Comparison of ENCODE assay signal across 12 cellular contexts in genomic region chr7:31648288-31648687, GRCh38. TPM values are rescaled to one million over a fixed set of nuclear protein-coding genes. Genes with fewer than 3 reads are reported as not detected.
DNase-seq lines count a peak whose midpoint lies in the region; ATAC-seq and TF ChIP-seq lines count a peak whose summit lies in the region.
"Had no signal": no experiment of that assay in that cellular context is flagged by ENCODE, and none has a peak within 500 bp of the region (broad histone marks: within the 10 kb centered on the region; RNA-seq: fewer than 3 reads in every experiment).

No MANE protein-coding gene starts in this region.

- DNase-seq in SK-N-SH (no peak), NCI-H2171 treated with DMSO at 0.1 percent for 48 hours (lab: John Stamatoyannopoulos, UW) (peak; percentile 56), epithelial cell of proximal tubule (ENCODE audit: low read depth) (no peak), smooth muscle cell (lab: John Stamatoyannopoulos, UW; ENCODE audit: unreplicated experiment) (no peak), COLO668 (lab: John Stamatoyannopoulos, UW; ENCODE audit: unreplicated experiment) (no peak)
- DNase-seq: activated CD4-positive, alpha-beta memory T cell treated with anti-CD3 and anti-CD28 coated beads, Interleukin-2, amount 10 ng/mL, durations not matched to agents 7 days and 5 days had no signal

- no peaks in the 10 kb centered on the region for H3K9me2 ChIP-seq in SK-N-SH

- H3K79me2 ChIP-seq in SK-N-SH (ENCODE audit: insufficient read depth) (no peaks in the 10 kb centered on the region), smooth muscle cell (ENCODE audit: low read depth) (no peaks in the 10 kb centered on the region)

- H3K27ac ChIP-seq in SK-N-SH (ENCODE audit: low read depth in 2 of 2, low read length in 1 of 2) (no peak overlapping the region), smooth muscle cell (ENCODE audit: low read depth) (no peak overlapping the region)
- H3K27ac ChIP-seq: BLaER1 treated with 17β-estradiol and CSF1 and Interleukin-3, amounts not matched to agents 10 nM and 100 nM had no signal

- H2AFZ ChIP-seq in SK-N-SH (ENCODE audit: low read depth) (no peak overlapping the region), smooth muscle cell (ENCODE audit: low read depth) (no peak overlapping the region)

- H3K4me3 ChIP-seq in SK-N-SH (ENCODE audit: low read depth in 2 of 2, low read length in 1 of 2) (no peak overlapping the region), epithelial cell of proximal tubule (ENCODE audit: low read depth, low read length) (no peak overlapping the region), smooth muscle cell (no peak overlapping the region)
- H3K4me3 ChIP-seq: BLaER1 treated with 17β-estradiol and CSF1 and Interleukin-3, amounts not matched to agents 10 nM and 100 nM had no signal

- H3F3A ChIP-seq in SK-N-SH (replicated peaks; ENCODE audit: insufficient read depth) = no peaks in the 10 kb centered on the region
- H3F3A ChIP-seq in smooth muscle cell (ENCODE audit: low read depth) = no peaks in the 10 kb centered on the region

- ATAC-seq in SK-N-SH treated with all-trans-retinoic acid at 6 μM for 48 hours (no peak), GM19452 (IDR thresholded peaks at IDR 0.05; ENCODE audit: unreplicated experiment) (no peak)
- no peak for ATAC-seq in activated CD4-positive, CD25-positive, alpha-beta regulatory T cell treated with anti-CD3 and anti-CD28 coated beads, Interleukin-2, amount 50 U/mL, for 24 hours
- ATAC-seq: stimulated activated effector memory CD8-positive, alpha-beta T cell treated with anti-CD3 and anti-CD28 coated beads, Interleukin-12 subunit alpha, Interleukin-12 subunit beta, amount 100 ng/mL, for 72 hours had no signal

- H3K4me1 ChIP-seq in SK-N-SH (ENCODE audit: control insufficient read depth in 1 of 2, insufficient read depth in 2 of 2, low read depth in 1 of 2, low read length in 1 of 2) (no peaks in the 10 kb centered on the region), smooth muscle cell (ENCODE audit: low read depth) (no peaks in the 10 kb centered on the region)

- POLR2A ChIA-PET in SK-N-SH (lab: Yijun Ruan, JAX) = no interaction called here

- H3K4me2 ChIP-seq in SK-N-SH (no peak overlapping the region), smooth muscle cell (no peak overlapping the region)
- H3K4me2 ChIP-seq: BLaER1 treated with 17β-estradiol and CSF1 and Interleukin-3, amounts not matched to agents 10 nM and 100 nM had no signal

- no peak for TF ChIP-seq RAD21 in SK-N-SH (IDR thresholded peaks at IDR 0.05; ENCODE audit: low read length)

- TF ChIP-seq EP300 in SK-N-SH (IDR thresholded peaks at IDR 0.05; ENCODE audit: borderline replicate concordance in 1 of 2, low read depth in 1 of 2, low read length in 1 of 2) = no peak

- peak; percentile 42 for TF ChIP-seq CTCF in SK-N-SH (IDR thresholded peaks at IDR 0.05)
- peak; percentile 42 for TF ChIP-seq CTCF in epithelial cell of proximal tubule (conservative IDR thresholded peaks at IDR 0.05; ENCODE audit: low read depth, low read length)
- TF ChIP-seq CTCF in smooth muscle cell (IDR thresholded peaks at IDR 0.05; ENCODE audit: borderline replicate concordance, insufficient read depth, poor library complexity, severe bottlenecking) = peak; percentile 28

- H3K36me3 ChIP-seq in SK-N-SH (replicated peaks in 1 of 2; ENCODE audit: control insufficient read depth in 1 of 2, insufficient read depth in 2 of 2, low read length in 1 of 2) (no peaks in the 10 kb centered on the region), smooth muscle cell (ENCODE audit: low read depth) (no peaks in the 10 kb centered on the region)
- H3K36me3 ChIP-seq: BLaER1 treated with 17β-estradiol and CSF1 and Interleukin-3, amounts not matched to agents 10 nM and 100 nM had no signal

- H4K20me1 ChIP-seq in SK-N-SH (ENCODE audit: insufficient read depth) (no peaks in the 10 kb centered on the region), smooth muscle cell (ENCODE audit: low read depth) (no peaks in the 10 kb centered on the region)
- H4K20me1 ChIP-seq: BLaER1 treated with 17β-estradiol and CSF1 and Interleukin-3, amounts not matched to agents 10 nM and 100 nM had no signal

- no peaks in the 10 kb centered on the region for H3K9me3 ChIP-seq in SK-N-SH
- no peaks in the 10 kb centered on the region for H3K9me3 ChIP-seq in smooth muscle cell (replicated peaks; ENCODE audit: low read depth)
- H3K9me3 ChIP-seq: BLaER1 treated with 17β-estradiol and CSF1 and Interleukin-3, amounts not matched to agents 10 nM and 100 nM had no signal

- CTCF ChIA-PET in SK-N-SH (lab: Yijun Ruan, JAX) = interaction anchor here (0.6 kb wide), 1 partner anchor 565 kb away, joined by 3 read pairs; no protein-coding TSS in a partner anchor

- H3K27me3 ChIP-seq in SK-N-SH (ENCODE audit: insufficient read depth) (peaks cover 19% of the 10 kb centered on the region), smooth muscle cell (ENCODE audit: low read depth) (peaks cover 8% of the 10 kb centered on the region)
- H3K27me3 ChIP-seq: BLaER1 treated with 17β-estradiol and CSF1 and Interleukin-3, amounts not matched to agents 10 nM and 100 nM had no signal

- H3K9ac ChIP-seq in SK-N-SH (no peak overlapping the region), smooth muscle cell (ENCODE audit: low read depth) (no peak overlapping the region)
- H3K9ac ChIP-seq: BLaER1 treated with 17β-estradiol and CSF1 and Interleukin-3, amounts not matched to agents 10 nM and 100 nM had no signal

- 10% methylated on average over 1 of the region's 1 CpG for WGBS in SK-N-SH (ENCODE audit: low lambda C conversion rate)
- WGBS in smooth muscle cell (ENCODE audit: low lambda C conversion rate) = 79% methylated on average over 1 of the region's 1 CpG

TF ChIP-seq in SK-N-SH, 30 proteins besides CTCF, POLR2A, EP300 and RAD21:
- no peak for TF ChIP-seq FOXM1 (IDR thresholded peaks at IDR 0.05; ENCODE audit: low read depth)
- TF ChIP-seq SMC3 (IDR thresholded peaks at IDR 0.05; ENCODE audit: low read depth, low read length) = 0 out of 2 replicates have a peak, but pooled peaks have one; percentile 15

TF ChIP-seq in SK-N-SH treated with all-trans-retinoic acid at 6 μM for 48 hours, 23 proteins besides CTCF, POLR2A, EP300 and RAD21:
- no peak for TF ChIP-seq BACH2 (CRISPR knock-in tag; IDR thresholded peaks at IDR 0.05; ENCODE audit: borderline replicate concordance)
- no peak for TF ChIP-seq PPARA (CRISPR knock-in tag; IDR thresholded peaks at IDR 0.05; ENCODE audit: borderline replicate concordance)
- TF ChIP-seq, protein P1, sequence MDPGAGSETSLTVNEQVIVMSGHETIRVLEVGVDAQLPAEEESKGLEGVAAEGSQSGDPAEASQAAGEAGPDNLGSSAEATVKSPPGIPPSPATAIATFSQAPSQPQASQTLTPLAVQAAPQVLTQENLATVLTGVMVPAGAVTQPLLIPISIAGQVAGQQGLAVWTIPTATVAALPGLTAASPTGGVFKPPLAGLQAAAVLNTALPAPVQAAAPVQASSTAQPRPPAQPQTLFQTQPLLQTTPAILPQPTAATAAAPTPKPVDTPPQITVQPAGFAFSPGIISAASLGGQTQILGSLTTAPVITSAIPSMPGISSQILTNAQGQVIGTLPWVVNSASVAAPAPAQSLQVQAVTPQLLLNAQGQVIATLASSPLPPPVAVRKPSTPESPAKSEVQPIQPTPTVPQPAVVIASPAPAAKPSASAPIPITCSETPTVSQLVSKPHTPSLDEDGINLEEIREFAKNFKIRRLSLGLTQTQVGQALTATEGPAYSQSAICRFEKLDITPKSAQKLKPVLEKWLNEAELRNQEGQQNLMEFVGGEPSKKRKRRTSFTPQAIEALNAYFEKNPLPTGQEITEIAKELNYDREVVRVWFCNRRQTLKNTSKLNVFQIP (CRISPR knock-in tag; IDR thresholded peaks at IDR 0.05; ENCODE audit: borderline replicate concordance, low read depth) = no peak
- TF ChIP-seq TOX (CRISPR knock-in tag; IDR thresholded peaks at IDR 0.05; ENCODE audit: borderline replicate concordance) = no peak
- no peak for TF ChIP-seq CSDC2 (CRISPR knock-in tag; IDR thresholded peaks at IDR 0.05)
- TF ChIP-seq ESRRG (CRISPR knock-in tag; IDR thresholded peaks at IDR 0.05) = no peak
- no peak for TF ChIP-seq ZNF8 (CRISPR knock-in tag; IDR thresholded peaks at IDR 0.05)

RNA-seq across cellular contexts. Expression of gene PPP1R17, which starts 38.7 kb away (rescaled TPM):
- polyA plus RNA-seq in SK-N-SH (2012; rRNA removed) (not detected in 2 replicates), smooth muscle cell (not detected in 2 replicates)
- not detected in 2 replicates for polyA plus RNA-seq in SK-N-SH (2012; cell fraction: cytosol; rRNA removed)
- not detected in 2 replicates for polyA plus RNA-seq in SK-N-SH (2012; cell fraction: nucleus; rRNA removed)
- total RNA-seq in epithelial cell of proximal tubule (not detected in 2 replicates), smooth muscle cell (not detected in 2 replicates)
- total RNA-seq: activated CD4-positive, alpha-beta memory T cell treated with anti-CD3 and anti-CD28 coated beads, Interleukin-2, amount 10 ng/mL, durations not matched to agents 7 days and 5 days; mononuclear cell had no signal
